ENCODE assay signal across 14 cellular contexts in genomic region chr7:93914581-93915066, GRCh38. TPM values are rescaled to one million over a fixed set of nuclear protein-coding genes. Genes with fewer than 3 reads are reported as not detected.
DNase-seq lines count a peak whose midpoint lies in the region; TF ChIP-seq lines count a peak whose summit lies in the region.
"Had no signal": no experiment of that assay in that cellular context is flagged by ENCODE, and none has a peak within 500 bp of the region (broad histone marks: within the 10 kb centered on the region; RNA-seq: fewer than 3 reads in every experiment).

No MANE protein-coding gene starts in this region.

- H3K27ac Mint-ChIP-seq in osteocyte (ENCODE audit: unreplicated experiment): peak overlapping the region; percentile 67

- peak overlapping the region; percentile 48 for H3K4me3 Mint-ChIP-seq in osteocyte (ENCODE audit: unreplicated experiment)

- DNase-seq in COLO829 (ENCODE audit: low spot score) (peak; percentile 57), RPMI7951 (ENCODE audit: low read depth) (peak; percentile 94), fibroblast of gingiva (ENCODE audit: low read depth) (peak; percentile 41), osteocyte (ENCODE audit: extremely low spot score, unreplicated experiment) (no peak), DMS114 treated with DMSO at 0.1 percent for 48 hours (lab: John Stamatoyannopoulos, UW; ENCODE audit: unreplicated experiment) (no peak), SHP77 treated with DMSO at 0.1 percent for 48 hours (lab: John Stamatoyannopoulos, UW) (no peak), erythroblast (lab: John Stamatoyannopoulos, UW) (no peak), SKM-1 (lab: John Stamatoyannopoulos, UW; ENCODE audit: unreplicated experiment) (no peak)
- DNase-seq: activated CD4-positive, alpha-beta T cell treated with anti-CD3 and anti-CD28 coated beads for 4 hours; activated gamma-delta T cell; BE2C; cortex of kidney; NCI-H1105; small intestine had no signal

- H3K36me3 Mint-ChIP-seq in osteocyte (ENCODE audit: unreplicated experiment): no peaks in the 10 kb centered on the region

- no peaks in the 10 kb centered on the region for H3K9me3 Mint-ChIP-seq in osteocyte (ENCODE audit: unreplicated experiment)

- no peak for TF ChIP-seq POLR2A in erythroblast (IDR thresholded peaks at IDR 0.05; ENCODE audit: low read length)

- TF ChIP-seq CTCF in osteocyte (IDR thresholded peaks at IDR 0.05): no peak

- H3K4me1 Mint-ChIP-seq in osteocyte (ENCODE audit: unreplicated experiment): peaks cover 33% of the 10 kb centered on the region

- no peaks in the 10 kb centered on the region for H3K27me3 Mint-ChIP-seq in osteocyte (ENCODE audit: unreplicated experiment)

RNA-seq across cellular contexts. Expression of gene GNG11, which starts 6.9 kb away (rescaled TPM):
- total RNA-seq in RPMI7951 (2014; rRNA removed; shearing (Covaris generic)): 264 and 265 TPM in 2 replicates
- 49.6 and 49.7 TPM in 2 replicates for total RNA-seq in osteocyte

RNA-seq across cellular contexts. Expression of gene GNGT1, which starts 8.3 kb away (rescaled TPM):
- total RNA-seq in RPMI7951 (2014; rRNA removed; shearing (Covaris generic)): 0.24 TPM in 1 of 2 replicates, not detected in the other
- not detected in 2 replicates for total RNA-seq in osteocyte

RNA-seq across cellular contexts. Expression of gene TFPI2, which starts 24.1 kb away (rescaled TPM):
- 229 and 267 TPM in 2 replicates for total RNA-seq in RPMI7951 (2014; rRNA removed; shearing (Covaris generic))
- 58.7 and 61.3 TPM in 2 replicates for total RNA-seq in osteocyte

Comparison
In these comparisons a context has a peak if more than half of its experiments do, and no peak if none do; other contexts are left out.
1. DNase-seq: peak in COLO829 (single experiment), RPMI7951 (single experiment) and fibroblast of gingiva (single experiment); none in osteocyte (single experiment), DMS114 treated with DMSO at 0.1 percent for 48 hours (single experiment), SHP77 treated with DMSO at 0.1 percent for 48 hours (single experiment), erythroblast (0 of 2) and SKM-1 (single experiment).